9 cellular contexts compared by ENCODE assay signal in genomic region chr4:140388015-140388414, GRCh38. TPM values are rescaled to one million over a fixed set of nuclear protein-coding genes. Genes with fewer than 3 reads are reported as not detected.
"Had no signal": no experiment of that assay in that cellular context is flagged by ENCODE, and none has a peak within 500 bp of the region (broad histone marks: within the 10 kb centered on the region; RNA-seq: fewer than 3 reads in every experiment).

No MANE protein-coding gene starts in this region.

- DNase-seq: GM23248, GOT3, H7, HFFc6 had no signal

- H3K36me3 ChIP-seq: HAP-1 had no signal

- H3K27ac ChIP-seq: GM23248, HL-60 had no signal

- ATAC-seq: HCT116, HepG2 had no signal

- H3K4me1 ChIP-seq: HAP-1 had no signal

- H3K9me3 ChIP-seq: HAP-1 had no signal

- H3K4me3 ChIP-seq: GM23248, HAP-1 had no signal

RNA-seq across cellular contexts. Expression of gene CLGN, which starts 39.4 kb away (rescaled TPM):
- polyA plus RNA-seq: IgD-negative memory B cell had no signal
